Comparison of ENCODE assay signal across 1 cellular context in genomic region chr1:179026813-179027664, GRCh38.
TF ChIP-seq lines count a peak whose summit lies in the region.

No MANE protein-coding gene starts in this region.

TF ChIP-seq in GM12878, 131 proteins besides CTCF, POLR2A, EP300 and RAD21 (continued from another document):
- TF ChIP-seq SPI1 (IDR thresholded peaks at IDR 0.05; ENCODE audit: borderline replicate concordance, insufficient read depth, low read depth, low read length) (peak; percentile 40; the same call in 1 of the 2 replicates), DPF2 (IDR thresholded peaks at IDR 0.05) (no peak)
